8 cellular contexts compared by ENCODE assay signal in genomic region chr17:79075433-79075805, GRCh38. TPM values are rescaled to one million over a fixed set of nuclear protein-coding genes. Genes with fewer than 3 reads are reported as not detected.
A peak's percentile ranks its signal among the peaks of the same experiment; 100 is the strongest.
DNase-seq lines count a peak whose midpoint lies in the region; ATAC-seq and TF ChIP-seq lines count a peak whose summit lies in the region.

No MANE protein-coding gene starts in this region.

- ATAC-seq in HG02588 (IDR thresholded peaks at IDR 0.05; ENCODE audit: unreplicated experiment), result peak; percentile 10
- peak; percentile 46 to 51 (median 48) for ATAC-seq in T-cell (replicated peaks in 1 of 4)
- no peak for ATAC-seq in left colon

- no peaks in the 10 kb centered on the region for H3K9me3 ChIP-seq in esophagus (ENCODE audit: control insufficient read depth in 2 of 2, insufficient read depth in 1 of 2, low read depth in 1 of 2, low read length in 1 of 2)

- H3K27me3 ChIP-seq in esophagus (ENCODE audit: control insufficient read depth in 1 of 2, insufficient read depth in 2 of 2, low read length in 2 of 2), result no peaks in the 10 kb centered on the region

- CTCF ChIA-PET in T-cell (lab: Charles Lee), result no interaction called here

- POLR2A ChIA-PET in T-cell (lab: Charles Lee), result no interaction called here

- TF ChIP-seq CTCF in GM12865 (IDR thresholded peaks at IDR 0.05; ENCODE audit: insufficient read depth, low read depth, low read length, missing control alignments) (no peak), neural crest cell (conservative IDR thresholded peaks at IDR 0.05) (no peak)

- peaks cover 12% of the 10 kb centered on the region for H3K36me3 Mint-ChIP-seq in T-cell
- H3K36me3 Mint-ChIP-seq in neural crest cell (ENCODE audit: low read depth), result no peaks in the 10 kb centered on the region

- intact Hi-C loops in left colon (cut with DNase I, micrococcal nuclease), result no loop called here

- H3K4me1 Mint-ChIP-seq in T-cell (peaks cover 18 to 19% (median 19%) of the 10 kb centered on the region in 3 donors), neural crest cell (peaks cover 10% of the 10 kb centered on the region)

- peaks cover 6 to 10% of the 10 kb centered on the region in 2 donors for H3K36me3 ChIP-seq in esophagus (ENCODE audit: control insufficient read depth in 2 of 2, insufficient read depth in 2 of 2, low read length in 1 of 2)

- peak overlapping the region; percentile 82 to 89 for H3K27ac ChIP-seq in esophagus (ENCODE audit: low read depth in 2 of 2, low read length in 1 of 2)

- peak; percentile 18 for DNase-seq in GM12865 (ENCODE audit: low read depth)
- DNase-seq in T-cell, result peak in 13 of 34 experiments; percentile 7 to 41 (median 20)
- DNase-seq in neural crest cell (ENCODE audit: low read depth, low spot score), result no peak
- DNase-seq in NCI-H1417 treated with DMSO at 0.1 percent for 48 hours (lab: John Stamatoyannopoulos, UW), result no peak
- DNase-seq in DMS79 treated with DMSO at 0.1 percent for 48 hours (lab: John Stamatoyannopoulos, UW), result no peak
- DNase-seq in left colon, result no peak

- no peaks in the 10 kb centered on the region for H3K4me1 ChIP-seq in esophagus (ENCODE audit: control insufficient read depth in 2 of 2, insufficient read depth in 2 of 2, low read length in 1 of 2)

- H3K27me3 Mint-ChIP-seq in T-cell (no peaks in the 10 kb centered on the region), neural crest cell (ENCODE audit: low read depth) (peaks cover 1% of the 10 kb centered on the region)

- H3K27ac Mint-ChIP-seq in T-cell, result peak overlapping the region; percentile 76
- H3K27ac Mint-ChIP-seq in neural crest cell (ENCODE audit: unreplicated experiment), result peak overlapping the region; percentile 50

- H3K4me3 ChIP-seq in GM12865 (ENCODE audit: low read depth, low read length) (peak overlapping the region; percentile 69), esophagus (ENCODE audit: low read depth in 1 of 2, low read length in 2 of 2) (peak overlapping the region; percentile 76 to 78)

- peak overlapping the region; percentile 79 to 86 (median 86) for H3K4me3 Mint-ChIP-seq in T-cell
- peak overlapping the region; percentile 93 for H3K4me3 Mint-ChIP-seq in neural crest cell

- 8 to 9% methylated on average over 7 of the region's 7 CpGs for WGBS in esophagus, 2 donors

- H3K9me3 Mint-ChIP-seq in T-cell, result no peaks in the 10 kb centered on the region
- H3K9me3 Mint-ChIP-seq in neural crest cell, result no peaks in the 10 kb centered on the region

RNA-seq across cellular contexts. Expression of gene ENGASE, which starts 0.8 kb away (rescaled TPM):
- total RNA-seq in T-cell (100 to 1,000 TPM in 4 of 5 donors, 10 to 100 TPM in 1; 99.6 to 153 (median 141) TPM), neural crest cell (50.9 and 52.6 TPM in 2 replicates), left colon (10 to 100 TPM; 85.4 to 89.5 TPM)
- 10 to 100 TPM; 10.6 to 31.7 TPM for polyA plus RNA-seq in esophagus

RNA-seq across cellular contexts. Expression of gene C1QTNF1, which starts 51.5 kb away (rescaled TPM):
- under 1 TPM in 4 of 5 donors, not detected in 1; 0.10 to 0.57 (median 0.26) TPM for total RNA-seq in T-cell
- 1 to 10 TPM; 6.0 to 7.2 TPM for polyA plus RNA-seq in esophagus
- 0.89 and 1.0 TPM in 2 replicates for total RNA-seq in neural crest cell
- 10 to 100 TPM; 14.6 to 16.7 TPM for total RNA-seq in left colon
